ENCODE assay signal across 1 cellular context in genomic region chr6:82651845-82652333, GRCh38.
TF ChIP-seq lines count a peak whose summit lies in the region.

No MANE protein-coding gene starts in this region.

TF ChIP-seq in K562, 482 proteins besides CTCF, POLR2A, EP300 and RAD21 (continued from another document):
- TF ChIP-seq, protein P1, sequence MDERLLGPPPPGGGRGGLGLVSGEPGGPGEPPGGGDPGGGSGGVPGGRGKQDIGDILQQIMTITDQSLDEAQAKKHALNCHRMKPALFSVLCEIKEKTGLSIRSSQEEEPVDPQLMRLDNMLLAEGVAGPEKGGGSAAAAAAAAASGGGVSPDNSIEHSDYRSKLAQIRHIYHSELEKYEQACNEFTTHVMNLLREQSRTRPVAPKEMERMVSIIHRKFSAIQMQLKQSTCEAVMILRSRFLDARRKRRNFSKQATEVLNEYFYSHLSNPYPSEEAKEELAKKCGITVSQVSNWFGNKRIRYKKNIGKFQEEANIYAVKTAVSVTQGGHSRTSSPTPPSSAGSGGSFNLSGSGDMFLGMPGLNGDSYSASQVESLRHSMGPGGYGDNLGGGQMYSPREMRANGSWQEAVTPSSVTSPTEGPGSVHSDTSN (CRISPR knock-in tag; IDR thresholded peaks at IDR 0.05; ENCODE audit: low read depth): no peak
- TF ChIP-seq, protein P1 (tag; conservative IDR thresholded peaks at IDR 0.05; ENCODE audit: low read depth): 0 out of 2 replicates have a peak, but pooled peaks have one; percentile 34
